Comparison of ENCODE assay signal across 8 cellular contexts in genomic region chr18:59696311-59697235, GRCh38. TPM values are rescaled to one million over a fixed set of nuclear protein-coding genes. Genes with fewer than 3 reads are reported as not detected.
A peak's percentile ranks its signal among the peaks of the same experiment; 100 is the strongest.
DNase-seq lines count a peak whose midpoint lies in the region; ATAC-seq, FAIRE-seq and TF ChIP-seq lines count a peak whose summit lies in the region.

No MANE protein-coding gene starts in this region.

- intact Hi-C loops in lower leg skin (cut with DNase I; ENCODE audit: low total_unique reads), result no loop called here
- intact Hi-C loops in uterus (cut with DNase I; ENCODE audit: low total_unique reads), result no loop called here

- H3K36me3 ChIP-seq in bronchial epithelial cell (ENCODE audit: control insufficient read depth, insufficient read depth, low read length) (no peaks in the 10 kb centered on the region), uterus (no peaks in the 10 kb centered on the region)

- peaks cover 0 to 3% of the 10 kb centered on the region in 2 donors for H3K4me1 ChIP-seq in uterus

- DNase-seq in bronchial epithelial cell (ENCODE audit: low read depth) (peak; percentile 43), lower leg skin (ENCODE audit: low spot score in 2 of 2) (peak in 1 of 2 donors; percentile 88), uterus (peak; percentile 17 to 31), germinal center (ENCODE audit: low spot score) (no peak), Ammon's horn (ENCODE audit: low spot score) (no peak)
- DNase-seq in activated CD8-positive, alpha-beta memory T cell treated with anti-CD3 and anti-CD28 coated beads for 24 hours, result no peak

- FAIRE-seq in bronchial epithelial cell (lab: Jason Lieb, UNC), result peak; percentile 75

- TF ChIP-seq CTCF in bronchial epithelial cell (IDR thresholded peaks at IDR 0.05; ENCODE audit: insufficient read depth, low read length, severe bottlenecking), result no peak
- no peak for TF ChIP-seq CTCF in lower leg skin (IDR thresholded peaks at IDR 0.05)
- TF ChIP-seq CTCF in uterus (IDR thresholded peaks at IDR 0.05), result no peak

- H3K27ac ChIP-seq in uterus, result peak overlapping the region; percentile 15 to 40

- no peak for TF ChIP-seq POLR2A in lower leg skin (IDR thresholded peaks at IDR 0.05)
- no peak for TF ChIP-seq POLR2A in uterus (IDR thresholded peaks at IDR 0.05)

- peak overlapping the region; percentile 65 for H3K4me3 ChIP-seq in bronchial epithelial cell (ENCODE audit: low read depth, low read length)
- peak overlapping the region; percentile 21 for H3K4me3 ChIP-seq in lower leg skin (ENCODE audit: low read depth, poor library complexity, severe bottlenecking)
- H3K4me3 ChIP-seq in uterus, result peak overlapping the region; percentile 50 to 63

- WGBS in lower leg skin, 2 donors, result 1% methylated on average over 46 to 67 of the region's 79 CpGs

- H3K27me3 ChIP-seq in bronchial epithelial cell (ENCODE audit: control insufficient read depth, insufficient read depth, low read length) (no peaks in the 10 kb centered on the region), uterus (no peaks in the 10 kb centered on the region)

- peak; percentile 32 for ATAC-seq in GM19438 (IDR thresholded peaks at IDR 0.05; ENCODE audit: low read depth, unreplicated experiment)
- ATAC-seq in HG03521 (IDR thresholded peaks at IDR 0.05; ENCODE audit: unreplicated experiment), result peak; percentile 33

- H3K9me3 ChIP-seq in uterus, result no peaks in the 10 kb centered on the region

RNA-seq across cellular contexts. Expression of gene CCBE1, which starts 0.7 kb away (rescaled TPM):
- total RNA-seq in bronchial epithelial cell, result 1.6 and 4.9 TPM in 2 replicates
- total RNA-seq in lower leg skin, result 10 to 100 TPM in 1 of 4 donors, 1 to 10 TPM in 3; 3.0 to 15.5 (median 3.2) TPM
- 10 to 100 TPM in 1 of 4 donors, 1 to 10 TPM in 3; 1.5 to 10.9 (median 4.6) TPM for total RNA-seq in uterus

Comparison
In these comparisons a context has a peak if more than half of its experiments do, and no peak if none do; other contexts are left out.
1. DNase-seq: peak in bronchial epithelial cell (single experiment) and uterus (2 of 2); none in germinal center (single experiment), Ammon's horn (single experiment) and activated CD8-positive, alpha-beta memory T cell treated with anti-CD3 and anti-CD28 coated beads for 24 hours (single experiment).
2. Peak in every context shown above with its lines, with median percentiles within 50 percentile points of each other: H3K4me3 ChIP-seq.